Comparison of ENCODE assay signal across 14 cellular contexts in genomic region chr12:88496429-88497190, GRCh38.
DNase-seq lines count a peak whose midpoint lies in the region; ATAC-seq and TF ChIP-seq lines count a peak whose summit lies in the region.
"Had no signal": no experiment of that assay in that cellular context is flagged by ENCODE, and none has a peak within 500 bp of the region (broad histone marks: within the 10 kb centered on the region; RNA-seq: fewer than 3 reads in every experiment).

No MANE protein-coding gene starts in this region.

- in situ Hi-C loops in GM23248 (cut with MboI): no loop called here

- H3K4me2 ChIP-seq in GM23248 (ENCODE audit: unreplicated experiment): no peak overlapping the region
- no peak overlapping the region for H3K4me2 ChIP-seq in osteoblast (ENCODE audit: insufficient read depth, low read length)

- no peaks in the 10 kb centered on the region for H3K9me3 ChIP-seq in GM23248 (ENCODE audit: low read depth)
- H3K9me3 ChIP-seq in osteoblast (ENCODE audit: low read depth, low read length): no peaks in the 10 kb centered on the region

- H4K20me1 ChIP-seq in GM23248 (ENCODE audit: insufficient read depth): no peaks in the 10 kb centered on the region
- no peaks in the 10 kb centered on the region for H4K20me1 ChIP-seq in osteoblast (ENCODE audit: insufficient read depth, low read length)

- 57 to 60% methylated on average over 5 of the region's 5 CpGs for WGBS in GM23248 (ENCODE audit: low coverage in 1 of 2, low lambda C conversion rate in 2 of 2, missing lambda C conversion rate in 2 of 2), 2 experiments

- H2AFZ ChIP-seq in GM23248 (no peak overlapping the region), osteoblast (ENCODE audit: low read length) (no peak overlapping the region)

- TF ChIP-seq CTCF in osteoblast (IDR thresholded peaks at IDR 0.05; ENCODE audit: extremely low read depth, low read depth, low read length): no peak

- DNase-seq in GM23248 (peak; percentile 44), NCI-H226 (peak; percentile 7), osteoblast (ENCODE audit: insufficient read length, low spot score, missing footprints) (no peak), DMS153 (lab: John Stamatoyannopoulos, UW) (no peak)
- DNase-seq: DMS53, NCI-H187 treated with DMSO at 0.1 percent for 48 hours, NCI-H446 treated with DMSO at 0.1 percent for 48 hours, NCI-H748 treated with DMSO at 0.1 percent for 48 hours, OCI-M1, RPMI8226, SIG-M5 had no signal

- H3K79me2 ChIP-seq in GM23248 (ENCODE audit: insufficient read depth) (peaks cover 38% of the 10 kb centered on the region), osteoblast (ENCODE audit: insufficient read depth, low read length) (peaks cover 4% of the 10 kb centered on the region)

- ATAC-seq in GM21825 (IDR thresholded peaks at IDR 0.05; ENCODE audit: unreplicated experiment) (no peak), HG02763 (IDR thresholded peaks at IDR 0.05; ENCODE audit: unreplicated experiment) (no peak)

- peaks cover 48% of the 10 kb centered on the region for H3K36me3 ChIP-seq in GM23248 (ENCODE audit: low read depth)
- no peaks in the 10 kb centered on the region for H3K36me3 ChIP-seq in osteoblast (ENCODE audit: insufficient read depth, low read length)

- H3F3A ChIP-seq in GM23248 (ENCODE audit: insufficient read depth): peaks cover 63% of the 10 kb centered on the region

- no peak overlapping the region for H3K9ac ChIP-seq in GM23248

- H3K27me3 ChIP-seq in GM23248 (replicated peaks; ENCODE audit: insufficient read depth): no peaks in the 10 kb centered on the region
- no peaks in the 10 kb centered on the region for H3K27me3 ChIP-seq in osteoblast (ENCODE audit: insufficient read depth, low read length)

- peak overlapping the region; percentile 22; the same call in 1 of the 2 replicates for H3K27ac ChIP-seq in GM23248
- H3K27ac ChIP-seq in cingulate gyrus (ENCODE audit: low read depth, low read length): peak overlapping the region; percentile 31
- peak overlapping the region; percentile 40 for H3K27ac ChIP-seq in osteoblast (ENCODE audit: low read depth, low read length)

- H3K4me1 ChIP-seq in GM23248 (ENCODE audit: insufficient read depth) (peaks cover 35% of the 10 kb centered on the region), osteoblast (ENCODE audit: insufficient read depth, low read length) (peaks cover 18% of the 10 kb centered on the region)

- H3K9me2 ChIP-seq in GM23248 (ENCODE audit: insufficient read depth): no peaks in the 10 kb centered on the region

- no peak overlapping the region for H3K4me3 ChIP-seq in GM23248
- no peak overlapping the region for H3K4me3 ChIP-seq in osteoblast (ENCODE audit: insufficient read depth, low read length)

Comparison
In these comparisons a context has a peak if more than half of its experiments do, and no peak if none do; other contexts are left out.
1. DNase-seq: peak in GM23248 (single experiment) and NCI-H226 (single experiment); none in osteoblast (single experiment) and DMS153 (single experiment).
2. Peak in every context shown above with its lines, with median percentiles within 50 percentile points of each other: H3K27ac ChIP-seq.